In genomic region chr6:90098025-90098474, GRCh38 we compare ENCODE assay signal across 9 cellular contexts.
DNase-seq lines count a peak whose midpoint lies in the region; ATAC-seq and TF ChIP-seq lines count a peak whose summit lies in the region.
"Had no signal": no experiment of that assay in that cellular context is flagged by ENCODE, and none has a peak within 500 bp of the region (broad histone marks: within the 10 kb centered on the region; RNA-seq: fewer than 3 reads in every experiment).

No MANE protein-coding gene starts in this region.

- TF ChIP-seq CTCF in RWPE1 (conservative IDR thresholded peaks at IDR 0.05; ENCODE audit: low read depth) (peak; percentile 79), fibroblast of the aortic adventitia (IDR thresholded peaks at IDR 0.05; ENCODE audit: insufficient read depth, low read length) (peak; percentile 47), progenitor cell of endocrine pancreas (IDR thresholded peaks at IDR 0.05; ENCODE audit: unreplicated experiment) (peak; percentile 7)

- no peak overlapping the region for H3K4me3 ChIP-seq in fibroblast of the aortic adventitia (ENCODE audit: low read depth, low read length)

- H3K27ac Mint-ChIP-seq in progenitor cell of endocrine pancreas, result no peak overlapping the region

- no peaks in the 10 kb centered on the region for H3K36me3 Mint-ChIP-seq in progenitor cell of endocrine pancreas (ENCODE audit: insufficient read depth)

- ATAC-seq in HG03039 (IDR thresholded peaks at IDR 0.05; ENCODE audit: unreplicated experiment) (no peak), HG03108 (IDR thresholded peaks at IDR 0.05; ENCODE audit: unreplicated experiment) (no peak)

- CTCF ChIA-PET in RWPE1 (lab: Yijun Ruan, JAX), result interaction anchor here (0.5 to 1.3 kb wide), 5 partner anchors 11 to 295 kb away, joined by 3 to 4 read pairs (median 3); no protein-coding TSS in a partner anchor

- H3K9me3 Mint-ChIP-seq in progenitor cell of endocrine pancreas (ENCODE audit: low read depth), result no peaks in the 10 kb centered on the region

- DNase-seq in GM04503 (ENCODE audit: low read depth) (peak; percentile 93), RWPE1 (ENCODE audit: low spot score) (peak; percentile 87), fibroblast of the aortic adventitia (ENCODE audit: low read depth) (peak; percentile 93), progenitor cell of endocrine pancreas (ENCODE audit: low spot score, unreplicated experiment) (no peak), NCI-H774 (lab: John Stamatoyannopoulos, UW) (no peak), NCI-H2029 treated with DMSO at 0.1 percent for 48 hours (lab: John Stamatoyannopoulos, UW) (no peak)

- peak overlapping the region; percentile 92; the same call in 1 of the 2 replicates for H3K27ac ChIP-seq in RWPE1

- no peaks in the 10 kb centered on the region for H3K27me3 Mint-ChIP-seq in progenitor cell of endocrine pancreas

- H3K4me1 Mint-ChIP-seq in progenitor cell of endocrine pancreas (ENCODE audit: low read depth), result no peaks in the 10 kb centered on the region

- POLR2A ChIA-PET in RWPE1 (lab: Yijun Ruan, JAX; ENCODE audit: low non-redundant PET), result interaction anchor here (0.7 kb wide), 1 partner anchor 295 kb away, joined by 4 read pairs; no protein-coding TSS in a partner anchor

- H3K4me3 Mint-ChIP-seq in progenitor cell of endocrine pancreas (ENCODE audit: low read depth), result no peak overlapping the region
- H3K4me3 Mint-ChIP-seq: neural crest cell had no signal

Comparison
In these comparisons a context has a peak if more than half of its experiments do, and no peak if none do; other contexts are left out.
1. DNase-seq: peak in GM04503 (single experiment), RWPE1 (single experiment) and fibroblast of the aortic adventitia (single experiment); none in progenitor cell of endocrine pancreas (single experiment), NCI-H774 (single experiment) and NCI-H2029 treated with DMSO at 0.1 percent for 48 hours (single experiment).
2. CTCF ChIP-seq: peak in every context shown above with its lines; median percentile 79 in RWPE1; 47 in fibroblast of the aortic adventitia; 7 in progenitor cell of endocrine pancreas.